21 cellular contexts compared by ENCODE assay signal in the genomic region with DNA sequence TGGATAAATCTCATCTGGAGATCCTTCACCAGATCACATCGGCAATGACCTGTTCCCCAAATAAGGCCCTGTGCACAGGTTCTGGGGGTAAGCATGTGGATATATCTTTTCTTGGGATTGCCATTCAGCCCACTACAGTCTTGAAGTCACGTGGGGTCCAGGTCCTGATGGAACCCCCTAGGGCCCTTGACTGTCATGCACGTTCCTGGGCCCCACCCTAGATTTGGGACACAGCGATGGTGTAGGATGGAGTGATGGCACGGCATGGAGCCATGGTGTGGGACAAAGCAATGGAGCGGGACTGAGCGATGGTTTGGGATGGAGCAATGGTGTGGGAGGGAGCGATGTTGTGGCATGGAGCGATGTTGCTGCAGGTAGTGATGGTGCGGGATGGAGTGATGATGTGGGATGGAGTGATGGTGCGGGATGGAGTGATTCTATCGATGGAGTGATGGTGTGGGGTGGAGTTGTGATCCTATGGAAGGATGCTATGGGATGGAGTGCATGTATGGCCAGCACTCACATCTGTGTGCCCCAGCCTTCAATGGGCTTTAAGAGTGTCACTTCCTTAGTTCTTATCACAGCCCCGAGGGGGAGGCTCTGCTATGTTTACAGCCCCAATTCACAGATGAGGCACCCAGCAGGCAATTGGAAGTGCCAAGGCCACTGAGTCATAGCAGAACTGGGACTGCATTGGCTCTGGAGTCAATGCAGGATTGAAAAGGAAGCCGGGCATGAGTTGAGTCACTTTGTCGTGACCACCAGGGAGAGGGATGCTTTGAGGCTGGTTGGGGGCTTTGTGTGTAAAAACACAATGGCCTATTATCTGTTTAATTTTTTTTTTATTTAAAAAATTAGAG.
DNase-seq lines count a peak whose midpoint lies in the region; ATAC-seq and TF ChIP-seq lines count a peak whose summit lies in the region.
"Had no signal": no experiment of that assay in that cellular context is flagged by ENCODE, and none has a peak within 500 bp of the region (broad histone marks: within the 10 kb centered on the region; RNA-seq: fewer than 3 reads in every experiment).

No MANE protein-coding gene starts in this region.

- DNase-seq in NCI-H82 (lab: John Stamatoyannopoulos, UW) (peak; percentile 15), NCI-H82 treated with DMSO at 0.1 percent for 48 hours (lab: John Stamatoyannopoulos, UW; ENCODE audit: unreplicated experiment) (no peak), MV-4-11 (lab: John Stamatoyannopoulos, UW) (peak; percentile 6), islet precursor cell (peak; percentile 78), upper lobe of right lung (peak; percentile 36), immature natural killer cell (no peak)
- DNase-seq: CD4-positive, CD25-positive, alpha-beta regulatory T cell; COR-L47; DMS 273 treated with DMSO at 0.1 percent for 48 hours; GF-D8; GOT3; NCI-H1048; NCI-H1436; NCI-H1930; NCI-H2171; NCI-H446 treated with DMSO at 0.1 percent for 48 hours had no signal

- ATAC-seq in upper lobe of right lung: no peak
- no peak for ATAC-seq in activated T-helper 17 cell treated with anti-CD3 and anti-CD28 coated beads, Interleukin-2, amount 50 U/mL, for 72 hours (replicated peaks)
- no peak for ATAC-seq in GM18502 (IDR thresholded peaks at IDR 0.05; ENCODE audit: poor library complexity, unreplicated experiment)
- ATAC-seq: HCT116 had no signal

- peaks cover 15% of the 10 kb centered on the region for H3K27me3 ChIP-seq in upper lobe of right lung

- no peak overlapping the region for H3K4me3 Mint-ChIP-seq in activated T-helper 17 cell treated with anti-CD3 and anti-CD28 coated beads, Interleukin-2, amount 50 U/mL, for 72 hours
- no peak overlapping the region for H3K4me3 Mint-ChIP-seq in immature natural killer cell
- H3K4me3 Mint-ChIP-seq: CD4-positive, CD25-positive, alpha-beta regulatory T cell had no signal

- no peaks in the 10 kb centered on the region for H3K36me3 ChIP-seq in upper lobe of right lung

- H3K36me3 Mint-ChIP-seq in activated T-helper 17 cell treated with anti-CD3 and anti-CD28 coated beads, Interleukin-2, amount 50 U/mL, for 72 hours (ENCODE audit: low read depth): peaks cover 5% of the 10 kb centered on the region
- H3K36me3 Mint-ChIP-seq in immature natural killer cell: no peaks in the 10 kb centered on the region
- H3K36me3 Mint-ChIP-seq: CD4-positive, CD25-positive, alpha-beta regulatory T cell had no signal

- TF ChIP-seq CTCF in upper lobe of right lung (IDR thresholded peaks at IDR 0.05): no peak

- H3K27ac ChIP-seq in upper lobe of right lung: no peak overlapping the region
- H3K27ac ChIP-seq: 22Rv1, KMS-11 had no signal

- no peaks in the 10 kb centered on the region for H3K4me1 ChIP-seq in upper lobe of right lung

- no peak overlapping the region for H3K4me3 ChIP-seq in upper lobe of right lung

- H3K27me3 Mint-ChIP-seq in activated T-helper 17 cell treated with anti-CD3 and anti-CD28 coated beads, Interleukin-2, amount 50 U/mL, for 72 hours: peaks cover 22% of the 10 kb centered on the region
- H3K27me3 Mint-ChIP-seq in immature natural killer cell (ENCODE audit: low read depth in 3 of 3): peaks cover 0 to 9% (median 4%) of the 10 kb centered on the region in 3 donors

- H3K27ac Mint-ChIP-seq in activated T-helper 17 cell treated with anti-CD3 and anti-CD28 coated beads, Interleukin-2, amount 50 U/mL, for 72 hours: no peak overlapping the region
- no peak overlapping the region for H3K27ac Mint-ChIP-seq in immature natural killer cell
- H3K27ac Mint-ChIP-seq: CD4-positive, CD25-positive, alpha-beta regulatory T cell had no signal

- H3K9me3 ChIP-seq in upper lobe of right lung: no peaks in the 10 kb centered on the region

- H3K9me3 Mint-ChIP-seq in activated T-helper 17 cell treated with anti-CD3 and anti-CD28 coated beads, Interleukin-2, amount 50 U/mL, for 72 hours: peaks cover 3% of the 10 kb centered on the region
- no peaks in the 10 kb centered on the region for H3K9me3 Mint-ChIP-seq in immature natural killer cell

- H3K4me1 Mint-ChIP-seq in activated T-helper 17 cell treated with anti-CD3 and anti-CD28 coated beads, Interleukin-2, amount 50 U/mL, for 72 hours: peaks cover 4% of the 10 kb centered on the region
- H3K4me1 Mint-ChIP-seq in immature natural killer cell: no peaks in the 10 kb centered on the region
- H3K4me1 Mint-ChIP-seq: CD4-positive, CD25-positive, alpha-beta regulatory T cell had no signal

- intact Hi-C loops in upper lobe of right lung (cut with DNase I): no loop called here

Comparison
In these comparisons a context has a peak if more than half of its experiments do, and no peak if none do; other contexts are left out.
1. DNase-seq: peak in NCI-H82 (single experiment), MV-4-11 (single experiment), islet precursor cell (single experiment) and upper lobe of right lung (single experiment); none in NCI-H82 treated with DMSO at 0.1 percent for 48 hours (single experiment) and immature natural killer cell (0 of 3).